ENCODE assay signal across 8 cellular contexts in genomic region chr14:70908918-70909641, GRCh38. TPM values are rescaled to one million over a fixed set of nuclear protein-coding genes. Genes with fewer than 3 reads are reported as not detected.
DNase-seq lines count a peak whose midpoint lies in the region; ATAC-seq and TF ChIP-seq lines count a peak whose summit lies in the region.

No MANE protein-coding gene starts in this region.

- peak overlapping the region; percentile 71 for H3K4me2 ChIP-seq in HCT116 (ENCODE audit: low read length)

- no peak for TF ChIP-seq POLR2A in HCT116 (IDR thresholded peaks at IDR 0.05; ENCODE audit: borderline replicate concordance, extremely low read depth, insufficient read depth, insufficient read length)

- no peak for ATAC-seq in HCT116

- H3K4me1 Mint-ChIP-seq in glutamatergic neuron (ENCODE audit: low read depth, unreplicated experiment), result peaks cover 29% of the 10 kb centered on the region

- peak overlapping the region; percentile 74; the same call in 1 of the 2 replicates for H3K27ac ChIP-seq in HCT116 (ENCODE audit: low read depth, low read length)
- H3K27ac ChIP-seq in skin epidermis, result peak overlapping the region in 18 of 21 experiments; percentile 82 to 98 (median 92)

- CTCF ChIA-PET in HCT116 (lab: Charles Lee), result no interaction called here

- H3K9me2 ChIP-seq in HCT116 (ENCODE audit: insufficient read depth), result no peaks in the 10 kb centered on the region

- no peaks in the 10 kb centered on the region for H3K36me3 Mint-ChIP-seq in glutamatergic neuron (ENCODE audit: unreplicated experiment)

- H3K4me3 Mint-ChIP-seq in glutamatergic neuron (ENCODE audit: unreplicated experiment), result peak overlapping the region; percentile 96

- H3K4me1 ChIP-seq in HCT116 (ENCODE audit: control insufficient read depth in 1 of 2, insufficient read depth in 2 of 2, low read length in 2 of 2), result peaks cover 9 to 30% of the 10 kb centered on the region in 2 experiments

- H4K20me1 ChIP-seq in HCT116 (ENCODE audit: insufficient read depth), result 0 out of 2 replicates have a peak, but pooled peaks cover 7% of the 10 kb centered on the region

- intact Hi-C loops in HCT116 (cut with micrococcal nuclease), result loop anchor here (5.0 kb wide), 2 partner anchors 48 to 87 kb away; no protein-coding TSS in a partner anchor

- DNase-seq in HCT116 (ENCODE audit: low read depth, low spot score) (no peak), glutamatergic neuron (no peak), islet precursor cell (no peak), HPDE6-E6E7 (ENCODE audit: extremely low spot score) (no peak), HuH-7.5 (ENCODE audit: low spot score) (no peak), NCI-H748 treated with DMSO at 0.1 percent for 48 hours (lab: John Stamatoyannopoulos, UW) (no peak)

- peaks cover 61% of the 10 kb centered on the region for H3K79me2 ChIP-seq in HCT116 (ENCODE audit: insufficient read depth, low read length)

- H3K9me3 Mint-ChIP-seq in glutamatergic neuron (ENCODE audit: unreplicated experiment), result peaks cover 9% of the 10 kb centered on the region

- TF ChIP-seq RAD21 in HCT116 (IDR thresholded peaks at IDR 0.05; ENCODE audit: low read depth), result no peak

- POLR2A ChIA-PET in HCT116 (lab: Charles Lee), result no interaction called here

- H3K36me3 ChIP-seq in HCT116 (ENCODE audit: control insufficient read depth in 1 of 2, insufficient read depth in 2 of 2, low read length in 2 of 2), result no peaks in the 10 kb centered on the region

- peak overlapping the region; percentile 80 for H3K9ac ChIP-seq in HCT116 (ENCODE audit: low read length)

- peak overlapping the region; percentile 90 for H3K27ac Mint-ChIP-seq in glutamatergic neuron (ENCODE audit: unreplicated experiment)

- RAD21 ChIA-PET in HCT116 (lab: Charles Lee; ENCODE audit: low non-redundant PET in 1 of 2, low total read pairs in 2 of 2, uncharacterized antibody in 2 of 2, unreplicated experiment in 2 of 2), result no interaction called here

- no peaks in the 10 kb centered on the region for H3K9me3 ChIP-seq in HCT116 (ENCODE audit: control insufficient read depth in 1 of 2, insufficient read depth in 1 of 2, low read depth in 1 of 2, low read length in 2 of 2)

- TF ChIP-seq CTCF in HCT116 (IDR thresholded peaks at IDR 0.05 in 2 of 3, conservative IDR thresholded peaks at IDR 0.05 in 1 of 3; ENCODE audit: borderline replicate concordance in 1 of 3, insufficient read depth in 1 of 3, low read depth in 2 of 3, low read length in 2 of 3) (no peak), WI38 (IDR thresholded peaks at IDR 0.05; ENCODE audit: low read depth, low read length) (no peak), glutamatergic neuron (IDR thresholded peaks at IDR 0.05; ENCODE audit: partially characterized antibody, unreplicated experiment) (no peak)

- H3K4me3 ChIP-seq in HCT116 (replicated peaks in 1 of 2; ENCODE audit: low read depth in 1 of 2, low read length in 2 of 2) (peak overlapping the region; percentile 61 to 75), WI38 (ENCODE audit: low read depth, low read length) (peak overlapping the region; percentile 89), skin epidermis (peak overlapping the region; percentile 71 to 97 (median 90))

- peaks cover 4% of the 10 kb centered on the region for H3K27me3 Mint-ChIP-seq in glutamatergic neuron (ENCODE audit: unreplicated experiment)

- no peaks in the 10 kb centered on the region for H3K27me3 ChIP-seq in HCT116 (ENCODE audit: insufficient read depth, low read length)

- BruUV-seq in HCT116 (replicated peaks; lab: Mats Ljungman, UMichigan), result TSS peak; percentile 67

- no peak overlapping the region for H2AFZ ChIP-seq in HCT116 (ENCODE audit: low read depth, low read length, poor library complexity, severe bottlenecking)

TF ChIP-seq in HCT116, 20 proteins besides CTCF, POLR2A, EP300 and RAD21:
- no peak for TF ChIP-seq SRF (IDR thresholded peaks at IDR 0.05; ENCODE audit: low read depth)
- TF ChIP-seq CBX3 (IDR thresholded peaks at IDR 0.05; ENCODE audit: low read depth), result no peak
TF ChIP-seq in HCT116: peak in this region for 0.

RNA-seq across cellular contexts. Expression of gene PCNX1, which starts 1.8 kb away (rescaled TPM):
- total RNA-seq in HCT116 (2021; ENCODE audit: unreplicated experiment), result 52.2 TPM
- polyA plus RNA-seq in HCT116 (2012), result 12.0 and 12.8 TPM in 2 replicates
- 62.5 TPM for total RNA-seq in glutamatergic neuron (ENCODE audit: unreplicated experiment)
